ENCODE assay signal across 10 cellular contexts in genomic region chr5:135219868-135220267, GRCh38.
"Had no signal": no experiment of that assay in that cellular context is flagged by ENCODE, and none has a peak within 500 bp of the region (broad histone marks: within the 10 kb centered on the region; RNA-seq: fewer than 3 reads in every experiment).

No MANE protein-coding gene starts in this region.

- H3K4me3 ChIP-seq: breast epithelium, gastrocnemius medialis, thyroid gland had no signal

- H3K9me3 Mint-ChIP-seq: activated CD4-positive, alpha-beta T cell treated with anti-CD3 and anti-CD28 coated beads, Interleukin-2, amount 10 ng/mL, durations not matched to agents 24 days and 14 days; activated naive CD8-positive, alpha-beta T cell treated with anti-CD3 and anti-CD28 coated beads, Interleukin-2, amount 10 ng/mL, durations not matched to agents 7 days and 5 days; stimulated activated naive CD8-positive, alpha-beta T cell treated with anti-CD3 and anti-CD28 coated beads, Interleukin-15, amount 100 ng/mL, for 72 hours; WTC11 had no signal

- H3K27ac Mint-ChIP-seq: activated CD4-positive, alpha-beta T cell treated with anti-CD3 and anti-CD28 coated beads, Interleukin-2, amount 10 ng/mL, durations not matched to agents 24 days and 14 days; activated naive CD8-positive, alpha-beta T cell treated with anti-CD3 and anti-CD28 coated beads, Interleukin-2, amount 10 ng/mL, durations not matched to agents 7 days and 5 days; stimulated activated naive CD8-positive, alpha-beta T cell treated with anti-CD3 and anti-CD28 coated beads, Interleukin-15, amount 100 ng/mL, for 72 hours; WTC11 had no signal

- H3K9me3 ChIP-seq: breast epithelium, gastrocnemius medialis, thyroid gland had no signal

- H3K27me3 ChIP-seq: breast epithelium, gastrocnemius medialis, thyroid gland had no signal

- H3K4me1 ChIP-seq: breast epithelium, thyroid gland had no signal

- H3K36me3 ChIP-seq: breast epithelium, gastrocnemius medialis, thyroid gland had no signal

- DNase-seq: activated CD4-positive, alpha-beta T cell treated with anti-CD3 and anti-CD28 coated beads, Interleukin-2, amount 10 ng/mL, durations not matched to agents 24 days and 14 days; activated naive CD8-positive, alpha-beta T cell treated with anti-CD3 and anti-CD28 coated beads, Interleukin-2, amount 10 ng/mL, durations not matched to agents 7 days and 5 days; gastrocnemius medialis; left ventricle myocardium superior; stimulated activated CD4-positive, alpha-beta T cell treated with anti-CD3 and anti-CD28 coated beads, Interleukin-15, amount 100 ng/mL, for 24 hours; stimulated activated CD4-positive, alpha-beta T cell treated with anti-CD3 and anti-CD28 coated beads, Interleukin-4, amount 100 ng/mL, for 24 hours; thyroid gland had no signal

- H3K27me3 Mint-ChIP-seq: stimulated activated naive CD8-positive, alpha-beta T cell treated with anti-CD3 and anti-CD28 coated beads, Interleukin-15, amount 100 ng/mL, for 72 hours had no signal

- ATAC-seq: gastrocnemius medialis; left ventricle myocardium superior; stimulated activated naive CD8-positive, alpha-beta T cell treated with anti-CD3 and anti-CD28 coated beads, Interleukin-15, amount 100 ng/mL, for 72 hours; WTC11 had no signal

- H3K27ac ChIP-seq: breast epithelium, gastrocnemius medialis, thyroid gland had no signal

- H3K4me3 Mint-ChIP-seq: activated CD4-positive, alpha-beta T cell treated with anti-CD3 and anti-CD28 coated beads, Interleukin-2, amount 10 ng/mL, durations not matched to agents 24 days and 14 days; activated naive CD8-positive, alpha-beta T cell treated with anti-CD3 and anti-CD28 coated beads, Interleukin-2, amount 10 ng/mL, durations not matched to agents 7 days and 5 days; stimulated activated naive CD8-positive, alpha-beta T cell treated with anti-CD3 and anti-CD28 coated beads, Interleukin-15, amount 100 ng/mL, for 72 hours; WTC11 had no signal

- H3K4me1 Mint-ChIP-seq: activated CD4-positive, alpha-beta T cell treated with anti-CD3 and anti-CD28 coated beads, Interleukin-2, amount 10 ng/mL, durations not matched to agents 24 days and 14 days; stimulated activated naive CD8-positive, alpha-beta T cell treated with anti-CD3 and anti-CD28 coated beads, Interleukin-15, amount 100 ng/mL, for 72 hours; WTC11 had no signal

- H3K36me3 Mint-ChIP-seq: activated naive CD8-positive, alpha-beta T cell treated with anti-CD3 and anti-CD28 coated beads, Interleukin-2, amount 10 ng/mL, durations not matched to agents 7 days and 5 days; WTC11 had no signal
